8 cellular contexts compared by ENCODE assay signal in genomic region chr15:49046113-49046883, GRCh38. TPM values are rescaled to one million over a fixed set of nuclear protein-coding genes. Genes with fewer than 3 reads are reported as not detected.
DNase-seq lines count a peak whose midpoint lies in the region; ATAC-seq, FAIRE-seq and TF ChIP-seq lines count a peak whose summit lies in the region.

Gene SECISBP2L (minus strand): TSS chr15:49046446. CDS start chr15:49046299, 147 bp downstream.

- POLR2A ChIA-PET in AG04449 (lab: Yijun Ruan, JAX): interaction anchor here (0.6 to 1.5 kb wide), 5 partner anchors 8 to 110 kb away, joined by 3 read pairs; no protein-coding TSS in a partner anchor

- H3K36me3 ChIP-seq in breast epithelium: no peaks in the 10 kb centered on the region
- no peaks in the 10 kb centered on the region for H3K36me3 ChIP-seq in iPS-20b (ENCODE audit: insufficient read depth, low read depth, low read length)
- no peaks in the 10 kb centered on the region for H3K36me3 ChIP-seq in small intestine (ENCODE audit: control insufficient read depth in 2 of 2, insufficient read depth in 2 of 2, low read length in 2 of 2)

- TF ChIP-seq POLR2A in breast epithelium (IDR thresholded peaks at IDR 0.05): peak; percentile 68

- CTCF ChIA-PET in AG04449 (lab: Yijun Ruan, JAX): interaction anchor here (0.7 to 3.1 kb wide), 10 partner anchors 13 to 187 kb away, joined by 3 to 10 read pairs (median 4); no protein-coding TSS in a partner anchor

- TF ChIP-seq CTCF in AG04449 (IDR thresholded peaks at IDR 0.05; ENCODE audit: insufficient read depth, low read length, missing control alignments) (peak; percentile 47), VCaP (conservative IDR thresholded peaks at IDR 0.05) (peak; percentile 75), breast epithelium (IDR thresholded peaks at IDR 0.05) (no peak)

- ATAC-seq in GM18867 (IDR thresholded peaks at IDR 0.05; ENCODE audit: unreplicated experiment): peak; percentile 97
- ATAC-seq in HG03103 (IDR thresholded peaks at IDR 0.05; ENCODE audit: low read depth, unreplicated experiment): peak; percentile 93

- H3K27ac ChIP-seq in VCaP (peak within 1 kb of the TSS; percentile 93), breast epithelium (peak within 1 kb of the TSS; percentile 90 to 91), iPS-20b (ENCODE audit: low read length) (peak within 1 kb of the TSS; percentile 62), small intestine (ENCODE audit: low read depth in 1 of 2, low read length in 1 of 2) (peak within 1 kb of the TSS; percentile 62 to 76)

- no peak for FAIRE-seq in small intestine (lab: Jason Lieb, UNC)

- 0 to 1% (median 0%) methylated on average over 44 to 53 of the region's 53 CpGs for WGBS in small intestine, 3 donors

- DNase-seq in AG04449 (ENCODE audit: low read depth, low spot score): peak; percentile 59
- peak; percentile 90 for DNase-seq in NCI-H2171 (lab: John Stamatoyannopoulos, UW)
- DNase-seq in breast epithelium (ENCODE audit: low spot score in 2 of 2): peak; percentile 89 to 90
- peak; percentile 95 for DNase-seq in small intestine

- H3K4me3 ChIP-seq in AG04449 (ENCODE audit: low read depth, low read length): peak within 1 kb of the TSS; percentile 83
- H3K4me3 ChIP-seq in breast epithelium: peak within 1 kb of the TSS; percentile 82 to 99 (median 90)
- peak within 1 kb of the TSS; percentile 93 for H3K4me3 ChIP-seq in iPS-20b (ENCODE audit: low read length)
- H3K4me3 ChIP-seq in small intestine (ENCODE audit: low read depth in 1 of 2, low read length in 2 of 2): peak within 1 kb of the TSS; percentile 84 to 92

- intact Hi-C loops in breast epithelium (cut with DNase I; ENCODE audit: low total_unique reads): no loop called here

- no peaks in the 10 kb centered on the region for H3K27me3 ChIP-seq in breast epithelium
- H3K27me3 ChIP-seq in iPS-20b (ENCODE audit: insufficient read depth, low read length): no peaks in the 10 kb centered on the region
- H3K27me3 ChIP-seq in small intestine (ENCODE audit: control insufficient read depth in 2 of 2, insufficient read depth in 2 of 2, low read length in 2 of 2): no peaks in the 10 kb centered on the region

- H3K9me3 ChIP-seq in breast epithelium: no peaks in the 10 kb centered on the region
- H3K9me3 ChIP-seq in iPS-20b (ENCODE audit: insufficient read depth, low read depth, low read length): no peaks in the 10 kb centered on the region
- no peaks in the 10 kb centered on the region for H3K9me3 ChIP-seq in small intestine (ENCODE audit: control insufficient read depth, low read depth)

- H3K9ac ChIP-seq in iPS-20b (ENCODE audit: low read depth, low read length): peak within 1 kb of the TSS; percentile 91

- peaks cover 0 to 4% of the 10 kb centered on the region in 2 donors for H3K4me1 ChIP-seq in breast epithelium
- peaks cover 7% of the 10 kb centered on the region; the same call in 1 of the 2 replicates for H3K4me1 ChIP-seq in iPS-20b (ENCODE audit: insufficient read depth, low read length)
- H3K4me1 ChIP-seq in small intestine (ENCODE audit: control insufficient read depth in 2 of 2, insufficient read depth in 1 of 2, low read depth in 1 of 2, low read length in 1 of 2): no peaks in the 10 kb centered on the region

RNA-seq across cellular contexts. Expression of gene SECISBP2L, which starts in this region (rescaled TPM):
- total RNA-seq in breast epithelium: 10 to 100 TPM; 49.2 to 70.6 (median 62.3) TPM
- polyA plus RNA-seq in small intestine: 1 to 10 TPM; 5.4 to 7.8 (median 7.2) TPM

Comparison
In these comparisons a context has a peak if more than half of its experiments do, and no peak if none do; other contexts are left out.
1. Peak in every context shown above with its lines: DNase-seq, ATAC-seq, H3K4me3 ChIP-seq and H3K27ac ChIP-seq.
2. CTCF ChIP-seq: peak in AG04449 (single experiment) and VCaP (single experiment); none in breast epithelium (0 of 3).